Comparison of ENCODE assay signal across 8 cellular contexts in genomic region chr3:119676020-119676419, GRCh38. TPM values are rescaled to one million over a fixed set of nuclear protein-coding genes. Genes with fewer than 3 reads are reported as not detected.
DNase-seq lines count a peak whose midpoint lies in the region; ATAC-seq and TF ChIP-seq lines count a peak whose summit lies in the region.

No MANE protein-coding gene starts in this region.

- DNase-seq in CD4-positive, alpha-beta memory T cell = no peak
- DNase-seq in NCI-H82 (lab: John Stamatoyannopoulos, UW) = peak; percentile 79
- DNase-seq in activated CD4-positive, CD25-positive, alpha-beta regulatory T cell (lab: John Stamatoyannopoulos, UW) = no peak
- DNase-seq in HT-29 (ENCODE audit: low spot score) = no peak
- no peak for DNase-seq in activated CD4-positive, alpha-beta T cell treated with anti-CD3 and anti-CD28 coated beads for 1 hour

- H3K36me3 Mint-ChIP-seq in CD4-positive, alpha-beta memory T cell = peaks cover 20 to 41% of the 10 kb centered on the region in 2 donors

- no peaks in the 10 kb centered on the region for H3K27me3 ChIP-seq in CD4-positive, alpha-beta memory T cell (ENCODE audit: insufficient read depth, low read length)
- H3K27me3 ChIP-seq in endocrine pancreas (ENCODE audit: control insufficient read depth, insufficient read depth, low read length) (no peaks in the 10 kb centered on the region), neutrophil (no peaks in the 10 kb centered on the region)

- peak overlapping the region; percentile 83 to 97 (median 91) for H3K4me3 Mint-ChIP-seq in CD4-positive, alpha-beta memory T cell

- peak overlapping the region; percentile 54 to 99 (median 95) for H3K27ac Mint-ChIP-seq in CD4-positive, alpha-beta memory T cell

- no peak overlapping the region for H3K9ac ChIP-seq in endocrine pancreas (ENCODE audit: control insufficient read depth, insufficient read depth, low read length)

- POLR2A ChIA-PET in CD4-positive, alpha-beta memory T cell (lab: Charles Lee; ENCODE audit: partially characterized antibody) = interaction anchor here (1.0 to 1.6 kb wide), 6 partner anchors 7 to 825 kb away, joined by 3 to 10 read pairs (median 4); partner anchors contain the start of genes ADPRH, LRRC58 and TMEM39A

- peak overlapping the region; percentile 27 to 89 for H3K4me3 ChIP-seq in CD4-positive, alpha-beta memory T cell (ENCODE audit: low read length in 2 of 2)
- H3K4me3 ChIP-seq in endocrine pancreas (ENCODE audit: control insufficient read depth, insufficient read depth, low read length) (peak overlapping the region; percentile 93), neutrophil (ENCODE audit: low read depth in 1 of 2, low read length in 1 of 2) (peak overlapping the region; percentile 83 to 92)

- intact Hi-C loops in CD4-positive, alpha-beta memory T cell (cut with micrococcal nuclease) = loop anchor here (5.0 to 10.0 kb wide), 4 partner anchors 441 to 1066 kb away; partner anchors contain the start of genes GTF2E1, LRRC58, NDUFB4 and RABL3

- ATAC-seq in HG03342 (IDR thresholded peaks at IDR 0.05; ENCODE audit: unreplicated experiment) = no peak

- peaks cover 27 to 45% (median 34%) of the 10 kb centered on the region in 4 donors for H3K4me1 Mint-ChIP-seq in CD4-positive, alpha-beta memory T cell

- H3K4me1 ChIP-seq in CD4-positive, alpha-beta memory T cell (ENCODE audit: insufficient read depth, low read length) = peaks cover 34% of the 10 kb centered on the region
- H3K4me1 ChIP-seq in endocrine pancreas (ENCODE audit: control insufficient read depth, insufficient read depth, low read length) = peaks cover 14% of the 10 kb centered on the region
- peaks cover 16% of the 10 kb centered on the region in 2 experiments for H3K4me1 ChIP-seq in neutrophil (ENCODE audit: control insufficient read depth in 1 of 2, insufficient read depth in 1 of 2, low read depth in 1 of 2, low read length in 1 of 2)

- no peak for TF ChIP-seq CTCF in neutrophil (IDR thresholded peaks at IDR 0.05)

- H3K36me3 ChIP-seq in CD4-positive, alpha-beta memory T cell (ENCODE audit: insufficient read depth, low read length) = peaks cover 29% of the 10 kb centered on the region
- H3K36me3 ChIP-seq in endocrine pancreas (ENCODE audit: control insufficient read depth, insufficient read depth, low read length) (peaks cover 3% of the 10 kb centered on the region), neutrophil (peaks cover 45% of the 10 kb centered on the region)

- no peaks in the 10 kb centered on the region for H3K9me3 ChIP-seq in CD4-positive, alpha-beta memory T cell (ENCODE audit: control insufficient read depth in 1 of 2, low read length in 2 of 2)
- H3K9me3 ChIP-seq in endocrine pancreas (ENCODE audit: control insufficient read depth, low read length) = no peaks in the 10 kb centered on the region
- H3K9me3 ChIP-seq in neutrophil = no peaks in the 10 kb centered on the region

- H3K27ac ChIP-seq in CD4-positive, alpha-beta memory T cell (ENCODE audit: low read depth, low read length) = peak overlapping the region; percentile 69
- H3K27ac ChIP-seq in neutrophil = peak overlapping the region; percentile 97

- CTCF ChIA-PET in CD4-positive, alpha-beta memory T cell (lab: Charles Lee; ENCODE audit: partially characterized antibody) = interaction anchor here (1.0 to 2.2 kb wide), 3 partner anchors 14 to 96 kb away, joined by 3 to 8 read pairs (median 4); no protein-coding TSS in a partner anchor

- H3K9me3 Mint-ChIP-seq in CD4-positive, alpha-beta memory T cell = no peaks in the 10 kb centered on the region

- no peaks in the 10 kb centered on the region for H3K27me3 Mint-ChIP-seq in CD4-positive, alpha-beta memory T cell

RNA-seq across cellular contexts. Expression of gene COX17, which starts 1.2 kb away (rescaled TPM):
- 10 to 100 TPM; 46.1 to 48.9 TPM for total RNA-seq in CD4-positive, alpha-beta memory T cell
- 10 to 100 TPM; 78.4 to 88.2 TPM for polyA plus RNA-seq in CD4-positive, alpha-beta memory T cell
- 107 and 118 TPM in 2 replicates for total RNA-seq in HT-29 (2014; rRNA removed; shearing (Covaris generic))

RNA-seq across cellular contexts. Expression of gene POPDC2, which starts 15.6 kb away (rescaled TPM):
- 1 to 10 TPM; 7.3 to 7.4 TPM for total RNA-seq in CD4-positive, alpha-beta memory T cell
- 1 to 10 TPM; 2.0 to 2.6 TPM for polyA plus RNA-seq in CD4-positive, alpha-beta memory T cell
- 0.16 and 0.71 TPM in 2 replicates for total RNA-seq in HT-29 (2014; rRNA removed; shearing (Covaris generic))

RNA-seq across cellular contexts. Expression of gene CFAP91, which starts 26.8 kb away (rescaled TPM):
- under 1 TPM in 1 of 2 experiments, not detected in 1; 0.58 TPM for total RNA-seq in CD4-positive, alpha-beta memory T cell
- under 1 TPM in 1 of 2 donors, not detected in 1; 0.48 TPM for polyA plus RNA-seq in CD4-positive, alpha-beta memory T cell
- total RNA-seq in HT-29 (2014; rRNA removed; shearing (Covaris generic)) = not detected in 2 replicates
